27 cellular contexts compared by ENCODE assay signal in the genomic region with DNA sequence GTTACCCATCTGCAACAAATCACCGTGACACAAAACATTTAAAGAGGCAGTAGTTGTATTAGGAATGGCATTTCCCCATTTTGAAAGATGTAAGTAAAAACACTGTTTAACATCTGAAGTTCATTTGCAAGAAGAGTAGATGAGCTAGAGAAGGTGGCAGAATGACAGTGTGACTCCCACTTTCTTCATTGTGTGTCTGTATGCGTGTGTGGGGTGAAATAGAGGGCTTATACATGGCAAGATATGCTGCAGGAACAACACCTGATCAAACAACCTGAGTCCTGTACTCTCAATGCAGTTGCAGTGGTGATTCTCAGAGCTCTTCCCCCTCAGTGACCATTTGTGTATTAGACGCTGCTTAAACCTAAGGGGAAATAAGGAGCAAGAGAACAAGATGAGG.
DNase-seq lines count a peak whose midpoint lies in the region; ATAC-seq, FAIRE-seq and TF ChIP-seq lines count a peak whose summit lies in the region.
"Had no signal": no experiment of that assay in that cellular context is flagged by ENCODE, and none has a peak within 500 bp of the region (broad histone marks: within the 10 kb centered on the region; RNA-seq: fewer than 3 reads in every experiment).

No MANE protein-coding gene starts in this region.

- H3K27ac Mint-ChIP-seq in endodermal cell (peak overlapping the region; percentile 36), mesothelial cell of epicardium (peak overlapping the region; percentile 31)
- H3K27ac Mint-ChIP-seq: CD14-positive monocyte; CD4-positive, alpha-beta memory T cell; CD4-positive, CD25-positive, alpha-beta regulatory T cell; CD8-positive, alpha-beta memory T cell had no signal

- peak; percentile 9 for FAIRE-seq in urothelium cell line (lab: Jason Lieb, UNC)
- FAIRE-seq: A204.1, G401.6, GM12891, GM18507, GM19239 had no signal

- TF ChIP-seq POLR2A in esophagus muscularis mucosa (IDR thresholded peaks at IDR 0.05; ENCODE audit: low read depth) = no peak

- no peak overlapping the region for H3K9ac ChIP-seq in endodermal cell (ENCODE audit: extremely low read depth, low read length, poor library complexity, severe bottlenecking)
- H3K9ac ChIP-seq: BLaER1 had no signal

- 89 to 100% methylated on average over 2 to 3 of the region's 3 CpGs for WGBS in endodermal cell (ENCODE audit: insufficient coverage in 1 of 2, insufficient read length in 1 of 2), 2 experiments
- 82% methylated on average over 3 of the region's 3 CpGs for WGBS in esophagus muscularis mucosa

- H3K36me3 ChIP-seq in endodermal cell (ENCODE audit: control insufficient read depth, insufficient read depth, low read length) (no peaks in the 10 kb centered on the region), esophagus muscularis mucosa (no peaks in the 10 kb centered on the region)
- H3K36me3 ChIP-seq: BE2C, BLaER1 had no signal

- H3K9me3 ChIP-seq in endodermal cell (ENCODE audit: control insufficient read depth, low read length) = no peaks in the 10 kb centered on the region
- no peaks in the 10 kb centered on the region for H3K9me3 ChIP-seq in esophagus muscularis mucosa
- H3K9me3 ChIP-seq: BE2C had no signal

- no peak overlapping the region for H3K4me3 Mint-ChIP-seq in endodermal cell
- no peak overlapping the region for H3K4me3 Mint-ChIP-seq in mesothelial cell of epicardium
- no peak overlapping the region for H3K4me3 Mint-ChIP-seq in activated T-cell treated with anti-CD3 and anti-CD28 coated beads, Interleukin-2, amount 50 U/mL, for 4 hours
- H3K4me3 Mint-ChIP-seq: CD14-positive monocyte; CD4-positive, alpha-beta memory T cell; CD4-positive, CD25-positive, alpha-beta regulatory T cell; CD8-positive, alpha-beta memory T cell had no signal

- no peaks in the 10 kb centered on the region for H3K27me3 Mint-ChIP-seq in endodermal cell (ENCODE audit: insufficient read depth)
- H3K27me3 Mint-ChIP-seq in mesothelial cell of epicardium (ENCODE audit: low read depth) = peaks cover 14% of the 10 kb centered on the region
- no peaks in the 10 kb centered on the region for H3K27me3 Mint-ChIP-seq in activated T-cell treated with anti-CD3 and anti-CD28 coated beads, Interleukin-2, amount 50 U/mL, for 4 hours (ENCODE audit: low read depth)
- H3K27me3 Mint-ChIP-seq: CD4-positive, CD25-positive, alpha-beta regulatory T cell; CD8-positive, alpha-beta memory T cell had no signal

- DNase-seq in endodermal cell (no peak), esophagus muscularis mucosa (ENCODE audit: extremely low spot score) (peak; percentile 17), mesothelial cell of epicardium (ENCODE audit: low spot score in 2 of 2, unreplicated experiment in 2 of 2) (no peak), urothelium cell line (ENCODE audit: low spot score) (no peak), GM13976 (ENCODE audit: low spot score) (no peak), DMS53 treated with DMSO at 0.1 percent for 48 hours (lab: John Stamatoyannopoulos, UW; ENCODE audit: unreplicated experiment) (no peak)
- no peak for DNase-seq in activated T-cell treated with anti-CD3 and anti-CD28 coated beads, Interleukin-2, amount 50 U/mL, for 4 hours
- DNase-seq: 8988T; ACHN; BE2C; C1 segment of cervical spinal cord; CD4-positive, alpha-beta memory T cell; CD4-positive, CD25-positive, alpha-beta regulatory T cell; CD8-positive, alpha-beta memory T cell; COR-L47; DMS 273 treated with DMSO at 0.1 percent for 48 hours; DMS153; DMS53; DMS79 treated with DMSO at 0.1 percent for 48 hours; GF-D8 had no signal

- no peak for TF ChIP-seq CTCF in endodermal cell (conservative IDR thresholded peaks at IDR 0.05)
- no peak for TF ChIP-seq CTCF in esophagus muscularis mucosa (IDR thresholded peaks at IDR 0.05)
- no peak for TF ChIP-seq CTCF in mesothelial cell of epicardium (IDR thresholded peaks at IDR 0.05; ENCODE audit: unreplicated experiment)
- TF ChIP-seq CTCF in GM13976 (IDR thresholded peaks at IDR 0.05; ENCODE audit: borderline replicate concordance, control extremely low read depth, extremely low read depth, insufficient read depth, missing control alignments) = no peak

- H3K9me3 Mint-ChIP-seq in endodermal cell (peaks cover 3% of the 10 kb centered on the region), mesothelial cell of epicardium (peaks cover 3% of the 10 kb centered on the region)
- H3K9me3 Mint-ChIP-seq in activated T-cell treated with anti-CD3 and anti-CD28 coated beads, Interleukin-2, amount 50 U/mL, for 4 hours = no peaks in the 10 kb centered on the region

- no peak overlapping the region for H3K27ac ChIP-seq in endodermal cell (ENCODE audit: low read depth, low read length)
- H3K27ac ChIP-seq in esophagus muscularis mucosa (replicated peaks in 1 of 4) = no peak overlapping the region
- H3K27ac ChIP-seq: BLaER1 had no signal

- no peak for TF ChIP-seq EP300 in esophagus muscularis mucosa (IDR thresholded peaks at IDR 0.05)

- H3K4me1 ChIP-seq in endodermal cell (ENCODE audit: control insufficient read depth, insufficient read depth, low read length) (peaks cover 3% of the 10 kb centered on the region), esophagus muscularis mucosa (no peaks in the 10 kb centered on the region)
- H3K4me1 ChIP-seq: BE2C, BLaER1 had no signal

- intact Hi-C loops in esophagus muscularis mucosa (cut with DNase I) = no loop called here

- H3K4me1 Mint-ChIP-seq in endodermal cell (peaks cover 23% of the 10 kb centered on the region), mesothelial cell of epicardium (peaks cover 23% of the 10 kb centered on the region)
- no peaks in the 10 kb centered on the region for H3K4me1 Mint-ChIP-seq in activated T-cell treated with anti-CD3 and anti-CD28 coated beads, Interleukin-2, amount 50 U/mL, for 4 hours (ENCODE audit: low read depth)
- H3K4me1 Mint-ChIP-seq: CD14-positive monocyte; CD4-positive, alpha-beta memory T cell; CD8-positive, alpha-beta memory T cell had no signal

- ATAC-seq in activated T-cell treated with anti-CD3 and anti-CD28 coated beads, Interleukin-2, amount 50 U/mL, for 4 hours = no peak

- H3K4me3 ChIP-seq in endodermal cell (ENCODE audit: low read length) (no peak overlapping the region), esophagus muscularis mucosa (no peak overlapping the region)
- H3K4me3 ChIP-seq: BLaER1 had no signal

- H3K27me3 ChIP-seq in endodermal cell (ENCODE audit: control insufficient read depth, insufficient read depth, low read length, poor library complexity, severe bottlenecking) (no peaks in the 10 kb centered on the region), esophagus muscularis mucosa (no peaks in the 10 kb centered on the region)
- H3K27me3 ChIP-seq: BE2C, BLaER1 had no signal

- in situ Hi-C loops in GM13976 (cut with MboI; ENCODE audit: low sequenced_read_pairs, unreplicated experiment) = no loop called here

- H3K36me3 Mint-ChIP-seq in endodermal cell (ENCODE audit: low read depth) (no peaks in the 10 kb centered on the region), mesothelial cell of epicardium (no peaks in the 10 kb centered on the region)
- no peaks in the 10 kb centered on the region for H3K36me3 Mint-ChIP-seq in activated T-cell treated with anti-CD3 and anti-CD28 coated beads, Interleukin-2, amount 50 U/mL, for 4 hours (ENCODE audit: insufficient read depth)
- H3K36me3 Mint-ChIP-seq: CD14-positive monocyte; CD4-positive, alpha-beta memory T cell; CD4-positive, CD25-positive, alpha-beta regulatory T cell; CD8-positive, alpha-beta memory T cell had no signal
